ENCODE assay signal across 25 cellular contexts in the genomic region with DNA sequence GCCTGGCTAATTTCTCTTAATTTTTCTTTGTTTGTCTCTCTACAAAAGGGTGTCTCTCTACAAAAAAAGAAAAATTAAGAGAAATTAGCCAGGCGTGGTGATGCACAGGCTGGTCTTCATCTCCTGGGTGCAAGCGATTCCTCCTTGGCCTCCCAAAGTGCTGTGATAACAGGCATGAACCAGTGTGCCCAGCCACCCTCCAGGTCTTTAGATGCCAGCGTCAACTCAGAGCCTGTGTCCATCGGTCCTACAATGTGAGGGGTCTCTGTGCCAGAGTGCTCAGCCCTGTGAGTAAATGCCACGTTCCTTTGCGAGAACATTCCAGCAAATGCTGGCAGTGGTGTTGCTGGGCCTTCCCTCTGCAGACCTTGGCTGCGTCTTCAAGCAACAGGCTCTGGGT.
A peak's percentile ranks its signal among the peaks of the same experiment; 100 is the strongest.
DNase-seq lines count a peak whose midpoint lies in the region; ATAC-seq and TF ChIP-seq lines count a peak whose summit lies in the region.
"Had no signal": no experiment of that assay in that cellular context is flagged by ENCODE, and none has a peak within 500 bp of the region (broad histone marks: within the 10 kb centered on the region; RNA-seq: fewer than 3 reads in every experiment).

No MANE protein-coding gene starts in this region.

- H3K27ac ChIP-seq in IMR-90 (ENCODE audit: insufficient read depth, low read length), result no peak overlapping the region
- H3K27ac ChIP-seq in mammary epithelial cell (ENCODE audit: insufficient read depth, low read depth, low read length), result peak overlapping the region; percentile 87
- no peak overlapping the region for H3K27ac ChIP-seq in heart left ventricle
- H3K27ac ChIP-seq in left ventricle myocardium inferior (replicated peaks), result no peak overlapping the region
- H3K27ac ChIP-seq: neutrophil, Peyer's patch, prostate gland, SK-N-MC, upper lobe of right lung had no signal

- peak overlapping the region; percentile 45; the same call in 1 of the 2 replicates for H3K18ac ChIP-seq in IMR-90 (ENCODE audit: low read depth, low read length)

- in situ Hi-C loops in IMR-90 (cut with MboI; ENCODE audit: low sequenced_read_pairs), result no loop called here
- in situ Hi-C loops in mammary epithelial cell (cut with MboI; ENCODE audit: low sequenced_read_pairs in 2 of 2), result no loop called here

- POLR2A ChIA-PET in activated CD8-positive, alpha-beta T cell treated with anti-CD3 and anti-CD28 coated beads for 36 hours (lab: Charles Lee), result no interaction called here
- POLR2A ChIA-PET in activated CD8-positive, alpha-beta T cell treated with anti-CD3 and anti-CD28 coated beads, Interleukin-2, amount 10 ng/mL, durations not matched to agents 7 days and 5 days (lab: Charles Lee), result no interaction called here
- POLR2A ChIA-PET in IMR-90 (lab: Charles Lee; ENCODE audit: unreplicated experiment), result no interaction called here

- no peak overlapping the region for H3K4me3 Mint-ChIP-seq in activated CD8-positive, alpha-beta T cell treated with anti-CD3 and anti-CD28 coated beads for 36 hours
- no peak overlapping the region for H3K4me3 Mint-ChIP-seq in activated CD8-positive, alpha-beta T cell treated with anti-CD3 and anti-CD28 coated beads, Interleukin-2, amount 10 ng/mL, durations not matched to agents 7 days and 5 days
- H3K4me3 Mint-ChIP-seq in stimulated activated effector memory CD8-positive, alpha-beta T cell treated with anti-CD3 and anti-CD28 coated beads, Interleukin-12 subunit alpha, Interleukin-12 subunit beta, amount 100 ng/mL, for 72 hours, result peak overlapping the region; percentile 28
- H3K4me3 Mint-ChIP-seq: activated T-cell treated with anti-CD3 and anti-CD28 coated beads, Interleukin-2, amount 50 U/mL, for 4 hours had no signal

- H3K79me2 ChIP-seq in mammary epithelial cell (ENCODE audit: insufficient read depth, low read length), result no peaks in the 10 kb centered on the region

- H3K79me1 ChIP-seq in IMR-90 (ENCODE audit: low read depth in 1 of 2, low read length in 2 of 2), result no peaks in the 10 kb centered on the region

- H2AFZ ChIP-seq in IMR-90 (replicated peaks; ENCODE audit: low read length, poor library complexity) (peak overlapping the region; percentile 68), mammary epithelial cell (ENCODE audit: low read depth, low read length) (no peak overlapping the region)

- H3K4me3 ChIP-seq in IMR-90 (ENCODE audit: insufficient read depth, low read depth, low read length) (no peak overlapping the region), mammary epithelial cell (replicated peaks in 1 of 3; ENCODE audit: insufficient read depth in 1 of 3, low read depth in 2 of 3, low read length in 3 of 3) (no peak overlapping the region), heart left ventricle (no peak overlapping the region), left ventricle myocardium inferior (no peak overlapping the region)
- H3K4me3 ChIP-seq: GM12878, lung, Peyer's patch, prostate gland, SK-N-MC, upper lobe of right lung had no signal

- H3K9ac ChIP-seq in IMR-90 (ENCODE audit: low read depth, low read length) (no peak overlapping the region), mammary epithelial cell (ENCODE audit: insufficient read depth, low read length) (no peak overlapping the region)

- H3K4ac ChIP-seq in IMR-90 (ENCODE audit: low read depth, low read length), result peak overlapping the region; percentile 83

- peaks cover 12% of the 10 kb centered on the region for H3K9me1 ChIP-seq in IMR-90 (ENCODE audit: insufficient read depth, low read length)

- no peak for DNase-seq in activated CD8-positive, alpha-beta T cell treated with anti-CD3 and anti-CD28 coated beads for 36 hours
- DNase-seq in activated CD8-positive, alpha-beta T cell treated with anti-CD3 and anti-CD28 coated beads, Interleukin-2, amount 10 ng/mL, durations not matched to agents 7 days and 5 days, result no peak
- DNase-seq in IMR-90, result no peak
- no peak for DNase-seq in mammary epithelial cell
- no peak for DNase-seq in stimulated activated effector memory CD8-positive, alpha-beta T cell treated with anti-CD3 and anti-CD28 coated beads, Interleukin-12 subunit alpha, Interleukin-12 subunit beta, amount 100 ng/mL, for 72 hours (ENCODE audit: low spot score in 2 of 2)
- DNase-seq in heart left ventricle, result no peak
- no peak for DNase-seq in left ventricle myocardium inferior
- DNase-seq in EL, result no peak
- DNase-seq: ACHN; activated T-cell treated with anti-CD3 and anti-CD28 coated beads, Interleukin-2, amount 50 U/mL, for 4 hours; anterior cingulate cortex; C1 segment of cervical spinal cord; GOT3; Kasumi-1; NCI-H187 treated with DMSO at 0.1 percent for 48 hours; NCI-H526; Peyer's patch; T-helper 17 cell; upper lobe of right lung had no signal

- H2AK5ac ChIP-seq in IMR-90 (ENCODE audit: low read depth, low read length), result peak overlapping the region; percentile 93

- TF ChIP-seq CTCF in activated CD8-positive, alpha-beta T cell treated with anti-CD3 and anti-CD28 coated beads for 36 hours (IDR thresholded peaks at IDR 0.05), result no peak
- no peak for TF ChIP-seq CTCF in IMR-90 (conservative IDR thresholded peaks at IDR 0.05; ENCODE audit: low read depth, low read length)
- no peak for TF ChIP-seq CTCF in mammary epithelial cell (conservative IDR thresholded peaks at IDR 0.05 in 1 of 2, IDR thresholded peaks at IDR 0.05 in 1 of 2; ENCODE audit: extremely low read depth in 1 of 2, insufficient read depth in 1 of 2, low read depth in 1 of 2, low read length in 2 of 2)
- TF ChIP-seq CTCF in heart left ventricle (IDR thresholded peaks at IDR 0.05), result no peak
- no peak for TF ChIP-seq CTCF in left ventricle myocardium inferior (IDR thresholded peaks at IDR 0.05; ENCODE audit: borderline replicate concordance)

- H3K9me3 ChIP-seq in IMR-90 (ENCODE audit: control insufficient read depth, insufficient read depth, low read length), result no peaks in the 10 kb centered on the region
- no peaks in the 10 kb centered on the region for H3K9me3 ChIP-seq in mammary epithelial cell (replicated peaks; ENCODE audit: insufficient read depth, low read length)
- no peaks in the 10 kb centered on the region for H3K9me3 ChIP-seq in heart left ventricle
- no peaks in the 10 kb centered on the region for H3K9me3 ChIP-seq in left ventricle myocardium inferior (replicated peaks)
- H3K9me3 ChIP-seq: neutrophil, Peyer's patch, prostate gland, upper lobe of right lung had no signal

- no peak overlapping the region for H2AK9ac ChIP-seq in IMR-90 (replicated peaks; ENCODE audit: low read depth, low read length, poor library complexity)

- intact Hi-C loops in activated CD8-positive, alpha-beta T cell treated with anti-CD3 and anti-CD28 coated beads for 36 hours (cut with micrococcal nuclease), result loop anchor here (5.0 kb wide), 1 partner anchor 66 kb away; no protein-coding TSS in a partner anchor
- intact Hi-C loops in IMR-90 (cut with micrococcal nuclease), result loop anchor here (5.0 kb wide), 1 partner anchor 46 kb away; no protein-coding TSS in a partner anchor
- intact Hi-C loops in mammary epithelial cell (cut with micrococcal nuclease), result no loop called here
- intact Hi-C loops in heart left ventricle (cut with DNase I), result loop anchor here in 1 of 10 donors (1.0 kb wide), 1 partner anchor 12 kb away; no protein-coding TSS in a partner anchor
- intact Hi-C loops in left ventricle myocardium inferior (cut with micrococcal nuclease), result no loop called here

- TF ChIP-seq POLR2A in IMR-90 (IDR thresholded peaks at IDR 0.05; ENCODE audit: low read depth, low read length) (no peak), heart left ventricle (IDR thresholded peaks at IDR 0.05) (no peak)

- H2BK15ac ChIP-seq in IMR-90 (ENCODE audit: low read depth, low read length), result peak overlapping the region; percentile 70; the same call in 1 of the 3 replicates

- CTCF ChIA-PET in activated CD8-positive, alpha-beta T cell treated with anti-CD3 and anti-CD28 coated beads for 36 hours (lab: Charles Lee), result interaction anchor here (0.7 to 1.4 kb wide), 3 partner anchors 66 to 76 kb away, joined by 3 to 4 read pairs (median 4); no protein-coding TSS in a partner anchor
- CTCF ChIA-PET in activated CD8-positive, alpha-beta T cell treated with anti-CD3 and anti-CD28 coated beads, Interleukin-2, amount 10 ng/mL, durations not matched to agents 7 days and 5 days (lab: Charles Lee), result interaction anchor here (0.8 to 1.4 kb wide), 2 partner anchors 8 to 74 kb away, joined by 3 to 6 read pairs; no protein-coding TSS in a partner anchor
- CTCF ChIA-PET in IMR-90 (lab: Yijun Ruan, JAX), result no interaction called here
- CTCF ChIA-PET in mammary epithelial cell (lab: Charles Lee; ENCODE audit: low non-redundant PET), result no interaction called here

- ATAC-seq in activated CD8-positive, alpha-beta T cell treated with anti-CD3 and anti-CD28 coated beads for 36 hours, result no peak
- ATAC-seq in activated CD8-positive, alpha-beta T cell treated with anti-CD3 and anti-CD28 coated beads, Interleukin-2, amount 10 ng/mL, durations not matched to agents 7 days and 5 days, result no peak
- ATAC-seq in IMR-90 (ENCODE audit: low read depth) (no peak), heart left ventricle (no peak)
- no peak for ATAC-seq in stimulated activated effector memory CD8-positive, alpha-beta T cell treated with anti-CD3 and anti-CD28 coated beads, Interleukin-12 subunit alpha, Interleukin-12 subunit beta, amount 100 ng/mL, for 72 hours
- ATAC-seq: GM12878, upper lobe of right lung had no signal

- peak overlapping the region; percentile 75 for H2BK120ac ChIP-seq in IMR-90 (ENCODE audit: low read depth, low read length)

- no peak overlapping the region for H4K5ac ChIP-seq in IMR-90 (ENCODE audit: low read depth, low read length)

- peak overlapping the region; percentile 72 for H2BK20ac ChIP-seq in IMR-90 (ENCODE audit: low read depth, low read length)

- 94% methylated on average over 2 of the region's 7 CpGs; no CpG with 5 or more reads in 1 of the 2 experiments for WGBS in IMR-90 (ENCODE audit: extremely low coverage in 2 of 2, insufficient read length in 1 of 2), 2 experiments
- WGBS in mammary epithelial cell (ENCODE audit: low coverage, missing lambda C conversion rate), result 93% methylated on average over 5 of the region's 7 CpGs
- WGBS in heart left ventricle, 4 donors, result 88 to 95% (median 94%) methylated on average over 7 of the region's 7 CpGs

- H4K20me1 ChIP-seq in IMR-90 (ENCODE audit: insufficient read depth, low read length), result no peaks in the 10 kb centered on the region
- H4K20me1 ChIP-seq in mammary epithelial cell (ENCODE audit: insufficient read depth, low read length), result no peaks in the 10 kb centered on the region

- H3K9me3 Mint-ChIP-seq in activated CD8-positive, alpha-beta T cell treated with anti-CD3 and anti-CD28 coated beads for 36 hours, result no peaks in the 10 kb centered on the region
- no peaks in the 10 kb centered on the region for H3K9me3 Mint-ChIP-seq in activated CD8-positive, alpha-beta T cell treated with anti-CD3 and anti-CD28 coated beads, Interleukin-2, amount 10 ng/mL, durations not matched to agents 7 days and 5 days (ENCODE audit: insufficient read depth)
- no peaks in the 10 kb centered on the region for H3K9me3 Mint-ChIP-seq in stimulated activated effector memory CD8-positive, alpha-beta T cell treated with anti-CD3 and anti-CD28 coated beads, Interleukin-12 subunit alpha, Interleukin-12 subunit beta, amount 100 ng/mL, for 72 hours
- H3K9me3 Mint-ChIP-seq: activated naive CD4-positive, alpha-beta T cell treated with anti-CD3 and anti-CD28 coated beads, Interleukin-2, amount 50 U/mL, for 72 hours; activated T-cell treated with anti-CD3 and anti-CD28 coated beads, Interleukin-2, amount 50 U/mL, for 4 hours had no signal

- H2BK5ac ChIP-seq in IMR-90 (ENCODE audit: low read depth, low read length, poor library complexity, severe bottlenecking), result peak overlapping the region; percentile 22

- no peak overlapping the region; the same call in 1 of the 2 replicates for H3K56ac ChIP-seq in IMR-90 (ENCODE audit: extremely low read depth, insufficient read depth, low read length)

- peak overlapping the region; percentile 61 for H3K14ac ChIP-seq in IMR-90 (replicated peaks; ENCODE audit: low read depth, low read length)

- H3K36me3 ChIP-seq in IMR-90 (ENCODE audit: control insufficient read depth, insufficient read depth, low read length) (no peaks in the 10 kb centered on the region), mammary epithelial cell (ENCODE audit: insufficient read depth, low read length) (no peaks in the 10 kb centered on the region), heart left ventricle (no peaks in the 10 kb centered on the region), left ventricle myocardium inferior (no peaks in the 10 kb centered on the region)
- H3K36me3 ChIP-seq: neutrophil, Peyer's patch, prostate gland, upper lobe of right lung had no signal

- peaks cover 17% of the 10 kb centered on the region for H3K4me1 Mint-ChIP-seq in activated CD8-positive, alpha-beta T cell treated with anti-CD3 and anti-CD28 coated beads for 36 hours (ENCODE audit: low read depth)
- peaks cover 11% of the 10 kb centered on the region for H3K4me1 Mint-ChIP-seq in activated CD8-positive, alpha-beta T cell treated with anti-CD3 and anti-CD28 coated beads, Interleukin-2, amount 10 ng/mL, durations not matched to agents 7 days and 5 days (ENCODE audit: low read depth)
- H3K4me1 Mint-ChIP-seq in stimulated activated effector memory CD8-positive, alpha-beta T cell treated with anti-CD3 and anti-CD28 coated beads, Interleukin-12 subunit alpha, Interleukin-12 subunit beta, amount 100 ng/mL, for 72 hours, result peaks cover 33% of the 10 kb centered on the region

- H3K27ac Mint-ChIP-seq in activated CD8-positive, alpha-beta T cell treated with anti-CD3 and anti-CD28 coated beads for 36 hours, result peak overlapping the region; percentile 79
- H3K27ac Mint-ChIP-seq in activated CD8-positive, alpha-beta T cell treated with anti-CD3 and anti-CD28 coated beads, Interleukin-2, amount 10 ng/mL, durations not matched to agents 7 days and 5 days, result no peak overlapping the region
- peak overlapping the region; percentile 86 for H3K27ac Mint-ChIP-seq in stimulated activated effector memory CD8-positive, alpha-beta T cell treated with anti-CD3 and anti-CD28 coated beads, Interleukin-12 subunit alpha, Interleukin-12 subunit beta, amount 100 ng/mL, for 72 hours

- H3K23ac ChIP-seq in IMR-90 (ENCODE audit: low read depth, low read length), result peak overlapping the region; percentile 81

- H3K27me3 ChIP-seq in IMR-90 (ENCODE audit: control insufficient read depth, insufficient read depth, low read length), result peaks cover 10% of the 10 kb centered on the region; the same call in 1 of the 2 replicates
- peaks cover 2% of the 10 kb centered on the region for H3K27me3 ChIP-seq in mammary epithelial cell (ENCODE audit: insufficient read depth, low read length)
- peaks cover 0 to 9% (median 0%) of the 10 kb centered on the region in 9 donors for H3K27me3 ChIP-seq in heart left ventricle
- H3K27me3 ChIP-seq in left ventricle myocardium inferior (ENCODE audit: low read depth), result peaks cover 33% of the 10 kb centered on the region
- H3K27me3 ChIP-seq: Peyer's patch, upper lobe of right lung had no signal

- H3K4me2 ChIP-seq in IMR-90 (ENCODE audit: low read depth, low read length) (no peak overlapping the region; the same call in 1 of the 2 replicates), mammary epithelial cell (ENCODE audit: insufficient read depth, low read depth, low read length) (peak overlapping the region; percentile 50)

- H3K27me3 Mint-ChIP-seq in activated CD8-positive, alpha-beta T cell treated with anti-CD3 and anti-CD28 coated beads for 36 hours, result peaks cover 22% of the 10 kb centered on the region
- H3K27me3 Mint-ChIP-seq in activated CD8-positive, alpha-beta T cell treated with anti-CD3 and anti-CD28 coated beads, Interleukin-2, amount 10 ng/mL, durations not matched to agents 7 days and 5 days (ENCODE audit: low read depth), result peaks cover 14% of the 10 kb centered on the region

- peaks cover 6% of the 10 kb centered on the region for H3K4me1 ChIP-seq in IMR-90 (ENCODE audit: control insufficient read depth, insufficient read depth, low read length)
- H3K4me1 ChIP-seq in mammary epithelial cell (ENCODE audit: insufficient read depth, low read length), result peaks cover 26% of the 10 kb centered on the region
- H3K4me1 ChIP-seq in heart left ventricle, result no peaks in the 10 kb centered on the region
- H3K4me1 ChIP-seq in left ventricle myocardium inferior, result no peaks in the 10 kb centered on the region
- H3K4me1 ChIP-seq: Peyer's patch, upper lobe of right lung had no signal

- H3K36me3 Mint-ChIP-seq in activated CD8-positive, alpha-beta T cell treated with anti-CD3 and anti-CD28 coated beads for 36 hours (ENCODE audit: low read depth), result no peaks in the 10 kb centered on the region
- no peaks in the 10 kb centered on the region for H3K36me3 Mint-ChIP-seq in activated CD8-positive, alpha-beta T cell treated with anti-CD3 and anti-CD28 coated beads, Interleukin-2, amount 10 ng/mL, durations not matched to agents 7 days and 5 days (ENCODE audit: low read depth)
- peaks cover 7% of the 10 kb centered on the region for H3K36me3 Mint-ChIP-seq in stimulated activated effector memory CD8-positive, alpha-beta T cell treated with anti-CD3 and anti-CD28 coated beads, Interleukin-12 subunit alpha, Interleukin-12 subunit beta, amount 100 ng/mL, for 72 hours
- H3K36me3 Mint-ChIP-seq: activated naive CD4-positive, alpha-beta T cell treated with anti-CD3 and anti-CD28 coated beads, Interleukin-2, amount 50 U/mL, for 72 hours had no signal

- BruUV-seq in IMR-90 (replicated peaks; lab: Mats Ljungman, UMichigan) (no TSS peak), mammary epithelial cell (replicated peaks; lab: Mats Ljungman, UMichigan) (no TSS peak)

- no peak for TF ChIP-seq RAD21 in IMR-90 (IDR thresholded peaks at IDR 0.05; ENCODE audit: low read length)

- H4K8ac ChIP-seq in IMR-90 (ENCODE audit: low read depth in 2 of 2, low read length in 2 of 2), result peak overlapping the region in 1 of 2 experiments; percentile 85; a peak in 1 of 4 replicates

- peak overlapping the region; percentile 48; the same call in 1 of the 2 replicates for H4K91ac ChIP-seq in IMR-90 (ENCODE audit: insufficient read depth, low read depth, low read length)

- dilution Hi-C loops in IMR-90 (cut with HindIII; ENCODE audit: low sequenced_read_pairs, unreplicated experiment), result no loop called here
- dilution Hi-C loops in mammary epithelial cell (cut with HindIII; ENCODE audit: low sequenced_read_pairs), result no loop called here

Comparison
In these comparisons a context has a peak if more than half of its experiments do, and no peak if none do; other contexts are left out.
1. CTCF ChIA-PET loops: an anchor here in activated CD8-positive, alpha-beta T cell treated with anti-CD3 and anti-CD28 coated beads for 36 hours (0.7 to 1.4 kb wide) and activated CD8-positive, alpha-beta T cell treated with anti-CD3 and anti-CD28 coated beads, Interleukin-2, amount 10 ng/mL, durations not matched to agents 7 days and 5 days (0.8 to 1.4 kb wide); none called in IMR-90 and mammary epithelial cell.
2. intact Hi-C loops: an anchor here in activated CD8-positive, alpha-beta T cell treated with anti-CD3 and anti-CD28 coated beads for 36 hours (5.0 kb wide) and IMR-90 (5.0 kb wide); none called in mammary epithelial cell and left ventricle myocardium inferior.